In genomic region chr14:61609143-61609851, GRCh38 we compare ENCODE assay signal across 9 cellular contexts.
A peak's percentile ranks its signal among the peaks of the same experiment; 100 is the strongest.
DNase-seq lines count a peak whose midpoint lies in the region; ATAC-seq, FAIRE-seq and TF ChIP-seq lines count a peak whose summit lies in the region.
"Had no signal": no experiment of that assay in that cellular context is flagged by ENCODE, and none has a peak within 500 bp of the region (broad histone marks: within the 10 kb centered on the region; RNA-seq: fewer than 3 reads in every experiment).

No MANE protein-coding gene starts in this region.

- TF ChIP-seq POLR2A in heart left ventricle (IDR thresholded peaks at IDR 0.05) (no peak), GM12892 (IDR thresholded peaks at IDR 0.05; ENCODE audit: low read depth, low read length) (no peak)

- ATAC-seq in heart left ventricle (peak; percentile 54 to 83 (median 71)), HG03565 (IDR thresholded peaks at IDR 0.05; ENCODE audit: unreplicated experiment) (no peak), HG02938 (IDR thresholded peaks at IDR 0.05; ENCODE audit: unreplicated experiment) (no peak), HG02840 (IDR thresholded peaks at IDR 0.05; ENCODE audit: low FRiP score, unreplicated experiment) (no peak)

- H3K27ac ChIP-seq in heart left ventricle: peak overlapping the region in 6 of 12 donors; percentile 9 to 25 (median 14)

- DNase-seq in HCEC 1CT (peak; percentile 77), SK-N-DZ (ENCODE audit: low spot score) (peak; percentile 72), heart left ventricle (no peak), retina (peak; percentile 95), GM12892 (ENCODE audit: insufficient read length) (no peak)
- DNase-seq: NCI-H1048 had no signal

- H3K4me1 ChIP-seq in heart left ventricle: peaks cover 0 to 25% (median 14%) of the 10 kb centered on the region in 12 donors

- 33 to 64% (median 54%) methylated on average over 10 of the region's 10 CpGs for WGBS in heart left ventricle, 4 donors

- no peak for TF ChIP-seq CTCF in heart left ventricle (IDR thresholded peaks at IDR 0.05)

- intact Hi-C loops in heart left ventricle (cut with DNase I): no loop called here

- H3K36me3 ChIP-seq in heart left ventricle: no peaks in the 10 kb centered on the region

- no peaks in the 10 kb centered on the region for H3K9me3 ChIP-seq in heart left ventricle

- no peak for FAIRE-seq in GM12892 (lab: Jason Lieb, UNC)

- H3K27me3 ChIP-seq in heart left ventricle: no peaks in the 10 kb centered on the region

- no peak overlapping the region for H3K4me3 ChIP-seq in heart left ventricle

Comparison
In these comparisons a context has a peak if more than half of its experiments do, and no peak if none do; other contexts are left out.
1. DNase-seq: peak in HCEC 1CT (single experiment), SK-N-DZ (single experiment) and retina (single experiment); none in heart left ventricle (0 of 5) and GM12892 (single experiment).
2. ATAC-seq: peak in heart left ventricle (4 of 4); none in HG03565 (single experiment), HG02938 (single experiment) and HG02840 (single experiment).